23 cellular contexts compared by ENCODE assay signal in genomic region chr1:86991549-86992186, GRCh38.
"Had no signal": no experiment of that assay in that cellular context is flagged by ENCODE, and none has a peak within 500 bp of the region (broad histone marks: within the 10 kb centered on the region; RNA-seq: fewer than 3 reads in every experiment).

No MANE protein-coding gene starts in this region.

- ATAC-seq: activated CD4-positive, alpha-beta T cell treated with anti-CD3 and anti-CD28 coated beads for 36 hours; activated naive CD4-positive, alpha-beta T cell treated with anti-CD3 and anti-CD28 coated beads, Interleukin-2, amount 50 U/mL, for 72 hours; gastroesophageal sphincter; heart left ventricle; naive thymus-derived CD4-positive, alpha-beta T cell; psoas muscle; right cardiac atrium had no signal

- DNase-seq: activated CD4-positive, alpha-beta T cell treated with anti-CD3 and anti-CD28 coated beads for 36 hours; activated CD4-positive, alpha-beta T cell treated with anti-CD3 and anti-CD28 coated beads, Interleukin-2, amount 50 U/mL, for 48 hours; activated gamma-delta T cell; adrenal gland; heart left ventricle; left ventricle myocardium inferior; naive thymus-derived CD4-positive, alpha-beta T cell; psoas muscle; right cardiac atrium; small intestine; stimulated activated CD4-positive, alpha-beta T cell treated with anti-CD3 and anti-CD28 coated beads, Interleukin-15, amount 100 ng/mL, for 24 hours; stimulated activated CD4-positive, alpha-beta T cell treated with anti-CD3 and anti-CD28 coated beads, Interleukin-2, amount 100 ng/mL, for 48 hours; T-helper 1 cell; T-helper 9 cell; transverse colon had no signal

- H3K9me3 Mint-ChIP-seq: activated naive CD4-positive, alpha-beta T cell treated with anti-CD3 and anti-CD28 coated beads, Interleukin-2, amount 50 U/mL, for 72 hours; memory B cell; naive thymus-derived CD4-positive, alpha-beta T cell; stimulated activated naive CD8-positive, alpha-beta T cell treated with anti-CD3 and anti-CD28 coated beads, Interleukin-15, Interleukin-2, amounts not matched to agents 100 ng/mL and 50 ng/mL, for 24 hours had no signal

- H3K4me1 ChIP-seq: breast epithelium, esophagus muscularis mucosa, gastroesophageal sphincter, left ventricle myocardium inferior had no signal

- H3K4me3 ChIP-seq: adrenal gland, breast epithelium, coronary artery, esophagus muscularis mucosa, gastroesophageal sphincter, heart left ventricle, left ventricle myocardium inferior, psoas muscle, transverse colon had no signal

- H3K9me3 ChIP-seq: adrenal gland, breast epithelium, esophagus muscularis mucosa, gastroesophageal sphincter, heart left ventricle, left ventricle myocardium inferior, psoas muscle, transverse colon had no signal

- H3K36me3 Mint-ChIP-seq: activated naive CD4-positive, alpha-beta T cell treated with anti-CD3 and anti-CD28 coated beads, Interleukin-2, amount 50 U/mL, for 72 hours had no signal

- H3K27ac ChIP-seq: adrenal gland, breast epithelium, coronary artery, esophagus muscularis mucosa, gastroesophageal sphincter, heart left ventricle, left ventricle myocardium inferior, psoas muscle, transverse colon had no signal

- H3K36me3 ChIP-seq: adrenal gland, breast epithelium, esophagus muscularis mucosa, gastroesophageal sphincter, heart left ventricle, transverse colon had no signal

- FAIRE-seq: astrocyte, small intestine had no signal

- H3K27me3 Mint-ChIP-seq: activated CD4-positive, alpha-beta T cell treated with anti-CD3 and anti-CD28 coated beads for 36 hours; memory B cell; naive thymus-derived CD4-positive, alpha-beta T cell; stimulated activated naive CD8-positive, alpha-beta T cell treated with anti-CD3 and anti-CD28 coated beads, Interleukin-15, Interleukin-2, amounts not matched to agents 100 ng/mL and 50 ng/mL, for 24 hours had no signal

- H3K27me3 ChIP-seq: adrenal gland, breast epithelium, esophagus muscularis mucosa, gastroesophageal sphincter, heart left ventricle, transverse colon had no signal

- H3K4me3 Mint-ChIP-seq: activated CD4-positive, alpha-beta T cell treated with anti-CD3 and anti-CD28 coated beads for 36 hours; memory B cell; naive thymus-derived CD4-positive, alpha-beta T cell; stimulated activated naive CD8-positive, alpha-beta T cell treated with anti-CD3 and anti-CD28 coated beads, Interleukin-15, Interleukin-2, amounts not matched to agents 100 ng/mL and 50 ng/mL, for 24 hours had no signal

- H3K27ac Mint-ChIP-seq: activated CD4-positive, alpha-beta T cell treated with anti-CD3 and anti-CD28 coated beads for 36 hours; activated naive CD4-positive, alpha-beta T cell treated with anti-CD3 and anti-CD28 coated beads, Interleukin-2, amount 50 U/mL, for 72 hours; memory B cell; naive thymus-derived CD4-positive, alpha-beta T cell; stimulated activated naive CD8-positive, alpha-beta T cell treated with anti-CD3 and anti-CD28 coated beads, Interleukin-15, Interleukin-2, amounts not matched to agents 100 ng/mL and 50 ng/mL, for 24 hours had no signal
